ENCODE assay signal across 9 cellular contexts in the genomic region with DNA sequence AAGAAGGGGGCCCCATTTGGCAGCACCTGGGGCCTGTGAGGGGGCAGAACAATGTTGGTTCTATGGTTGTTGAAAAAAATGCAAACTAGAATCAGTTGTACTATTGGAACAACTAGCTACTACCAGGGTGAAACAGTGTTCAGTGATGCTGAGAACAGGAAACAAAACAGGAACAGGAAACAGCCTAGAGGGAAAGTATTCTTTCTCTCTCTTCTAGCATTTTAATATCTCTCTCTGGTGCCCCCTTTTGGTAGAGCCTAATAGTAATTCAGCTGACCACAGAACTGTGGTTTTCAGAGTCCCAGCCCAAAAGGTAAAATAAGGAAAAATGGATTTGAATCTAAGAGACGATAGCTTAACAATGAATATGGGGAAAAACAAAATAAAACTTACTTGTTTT.
DNase-seq lines count a peak whose midpoint lies in the region; ATAC-seq and TF ChIP-seq lines count a peak whose summit lies in the region.
"Had no signal": no experiment of that assay in that cellular context is flagged by ENCODE, and none has a peak within 500 bp of the region (broad histone marks: within the 10 kb centered on the region; RNA-seq: fewer than 3 reads in every experiment).

No MANE protein-coding gene starts in this region.

- peak; percentile 53 for DNase-seq in MCF 10A (ENCODE audit: unreplicated experiment)
- DNase-seq in breast epithelium (ENCODE audit: low spot score in 2 of 2) = no peak
- DNase-seq in astrocyte of the spinal cord (ENCODE audit: low read depth, low spot score) = peak; percentile 3
- DNase-seq in upper lobe of left lung = no peak
- DNase-seq in natural killer cell treated with Interleukin-12 subunit alpha and Interleukin-12 subunit beta and Interleukin-15 and Interleukin-18, amount 100 ng/mL, for 72 hours (ENCODE audit: low spot score) = no peak
- no peak for DNase-seq in NCI-H1105 treated with DMSO at 0.1 percent for 48 hours (lab: John Stamatoyannopoulos, UW)

- H3K4me3 Mint-ChIP-seq in MCF 10A (ENCODE audit: unreplicated experiment) = no peak overlapping the region
- no peak overlapping the region for H3K4me3 Mint-ChIP-seq in natural killer cell treated with Interleukin-12 subunit alpha and Interleukin-12 subunit beta and Interleukin-15 and Interleukin-18, amount 100 ng/mL, for 72 hours
- H3K4me3 Mint-ChIP-seq: nephron had no signal

- peaks cover 12% of the 10 kb centered on the region for H3K27me3 Mint-ChIP-seq in MCF 10A (ENCODE audit: insufficient read depth, unreplicated experiment)
- no peaks in the 10 kb centered on the region for H3K27me3 Mint-ChIP-seq in natural killer cell treated with Interleukin-12 subunit alpha and Interleukin-12 subunit beta and Interleukin-15 and Interleukin-18, amount 100 ng/mL, for 72 hours

- TF ChIP-seq EP300 in upper lobe of left lung (IDR thresholded peaks at IDR 0.05) = no peak

- ATAC-seq in HG03354 (IDR thresholded peaks at IDR 0.05; ENCODE audit: poor library complexity, severe bottlenecking, unreplicated experiment) = peak; percentile 86
- no peak for ATAC-seq in upper lobe of left lung (ENCODE audit: low FRiP score in 2 of 2)
- no peak for ATAC-seq in GM21528 (IDR thresholded peaks at IDR 0.05; ENCODE audit: low FRiP score, unreplicated experiment)
- ATAC-seq in natural killer cell treated with Interleukin-12 subunit alpha and Interleukin-12 subunit beta and Interleukin-15 and Interleukin-18, amount 100 ng/mL, for 72 hours = no peak

- WGBS in upper lobe of left lung, 2 donors = 88 to 93% methylated on average over 1 of the region's 1 CpG

- no peak overlapping the region for H3K4me3 ChIP-seq in breast epithelium
- H3K4me3 ChIP-seq in astrocyte of the spinal cord (ENCODE audit: low read depth, low read length) = no peak overlapping the region
- no peak overlapping the region for H3K4me3 ChIP-seq in upper lobe of left lung

- no TSS peak for BruUV-seq in MCF 10A (replicated peaks; lab: Mats Ljungman, UMichigan)

- CTCF ChIA-PET in MCF 10A (lab: Yijun Ruan, JAX) = interaction anchor here (0.6 to 1.4 kb wide), 5 partner anchors 14 to 663 kb away, joined by 3 to 5 read pairs (median 4); no protein-coding TSS in a partner anchor

- H3K4me1 ChIP-seq in breast epithelium = no peaks in the 10 kb centered on the region
- H3K4me1 ChIP-seq in upper lobe of left lung = no peaks in the 10 kb centered on the region

- H3K9me3 ChIP-seq in breast epithelium (peaks cover 0 to 20% of the 10 kb centered on the region in 2 donors), upper lobe of left lung (peaks cover 0 to 8% (median 2%) of the 10 kb centered on the region in 4 donors)

- H3K4me1 Mint-ChIP-seq in MCF 10A (ENCODE audit: insufficient read depth, unreplicated experiment) = no peaks in the 10 kb centered on the region
- no peaks in the 10 kb centered on the region for H3K4me1 Mint-ChIP-seq in natural killer cell treated with Interleukin-12 subunit alpha and Interleukin-12 subunit beta and Interleukin-15 and Interleukin-18, amount 100 ng/mL, for 72 hours (ENCODE audit: low read depth in 2 of 2)
- H3K4me1 Mint-ChIP-seq: nephron had no signal

- H3K36me3 Mint-ChIP-seq in MCF 10A (ENCODE audit: insufficient read depth, unreplicated experiment) = no peaks in the 10 kb centered on the region
- H3K36me3 Mint-ChIP-seq in natural killer cell treated with Interleukin-12 subunit alpha and Interleukin-12 subunit beta and Interleukin-15 and Interleukin-18, amount 100 ng/mL, for 72 hours = no peaks in the 10 kb centered on the region

- no peaks in the 10 kb centered on the region for H3K9me3 Mint-ChIP-seq in MCF 10A (ENCODE audit: unreplicated experiment)
- H3K9me3 Mint-ChIP-seq in natural killer cell treated with Interleukin-12 subunit alpha and Interleukin-12 subunit beta and Interleukin-15 and Interleukin-18, amount 100 ng/mL, for 72 hours = peaks cover 10% of the 10 kb centered on the region

- intact Hi-C loops in MCF 10A (cut with micrococcal nuclease) = loop anchor here (5.0 kb wide), 1 partner anchor 122 kb away; no protein-coding TSS in a partner anchor
- intact Hi-C loops in breast epithelium (cut with DNase I; ENCODE audit: low total_unique reads) = no loop called here

- H3K36me3 ChIP-seq in breast epithelium = no peaks in the 10 kb centered on the region
- H3K36me3 ChIP-seq in upper lobe of left lung = no peaks in the 10 kb centered on the region

- H3K27ac ChIP-seq in breast epithelium = no peak overlapping the region
- no peak overlapping the region for H3K27ac ChIP-seq in upper lobe of left lung

- in situ Hi-C loops in astrocyte of the spinal cord (cut with HindIII; ENCODE audit: low sequenced_read_pairs) = no loop called here

- H3K27me3 ChIP-seq in breast epithelium = no peaks in the 10 kb centered on the region
- no peaks in the 10 kb centered on the region for H3K27me3 ChIP-seq in upper lobe of left lung

- POLR2A ChIA-PET in MCF 10A (lab: Yijun Ruan, JAX) = no interaction called here

- TF ChIP-seq POLR2A in breast epithelium (IDR thresholded peaks at IDR 0.05) (no peak), upper lobe of left lung (IDR thresholded peaks at IDR 0.05) (no peak)

- TF ChIP-seq CTCF in MCF 10A (IDR thresholded peaks at IDR 0.05; ENCODE audit: unreplicated experiment) (peak; percentile 45), breast epithelium (IDR thresholded peaks at IDR 0.05) (no peak), astrocyte of the spinal cord (IDR thresholded peaks at IDR 0.05; ENCODE audit: low read depth, low read length) (peak; percentile 29), upper lobe of left lung (IDR thresholded peaks at IDR 0.05) (peak in 4 of 6 experiments; percentile 7 to 35 (median 24))

- H3K27ac Mint-ChIP-seq in MCF 10A (ENCODE audit: low read depth, unreplicated experiment) = no peak overlapping the region
- H3K27ac Mint-ChIP-seq in natural killer cell treated with Interleukin-12 subunit alpha and Interleukin-12 subunit beta and Interleukin-15 and Interleukin-18, amount 100 ng/mL, for 72 hours = no peak overlapping the region
- H3K27ac Mint-ChIP-seq: nephron had no signal

Comparison
In these comparisons a context has a peak if more than half of its experiments do, and no peak if none do; other contexts are left out.
1. DNase-seq: peak in MCF 10A (single experiment) and astrocyte of the spinal cord (single experiment); none in breast epithelium (0 of 2), upper lobe of left lung (0 of 2), natural killer cell treated with Interleukin-12 subunit alpha and Interleukin-12 subunit beta and Interleukin-15 and Interleukin-18, amount 100 ng/mL, for 72 hours (single experiment) and NCI-H1105 treated with DMSO at 0.1 percent for 48 hours (single experiment).
2. CTCF ChIP-seq: peak in MCF 10A (single experiment), astrocyte of the spinal cord (single experiment) and upper lobe of left lung (4 of 6); none in breast epithelium (0 of 3).